In genomic region chr9:72383978-72384709, GRCh38 we compare ENCODE assay signal across 15 cellular contexts. TPM values are rescaled to one million over a fixed set of nuclear protein-coding genes. Genes with fewer than 3 reads are reported as not detected.
DNase-seq lines count a peak whose midpoint lies in the region; ATAC-seq, FAIRE-seq and TF ChIP-seq lines count a peak whose summit lies in the region.
"Had no signal": no experiment of that assay in that cellular context is flagged by ENCODE, and none has a peak within 500 bp of the region (broad histone marks: within the 10 kb centered on the region; RNA-seq: fewer than 3 reads in every experiment).

No MANE protein-coding gene starts in this region.

- H3K9me3 ChIP-seq in effector memory CD4-positive, alpha-beta T cell (ENCODE audit: control insufficient read depth, low read length), result no peaks in the 10 kb centered on the region

- H3K36me3 ChIP-seq in bronchial epithelial cell (ENCODE audit: control insufficient read depth, insufficient read depth, low read length), result no peaks in the 10 kb centered on the region
- no peaks in the 10 kb centered on the region for H3K36me3 ChIP-seq in effector memory CD4-positive, alpha-beta T cell (ENCODE audit: control insufficient read depth, insufficient read depth, low read length)

- no peaks in the 10 kb centered on the region for H3K27me3 ChIP-seq in bronchial epithelial cell (ENCODE audit: control insufficient read depth, insufficient read depth, low read length)
- no peaks in the 10 kb centered on the region for H3K27me3 ChIP-seq in effector memory CD4-positive, alpha-beta T cell (replicated peaks; ENCODE audit: control insufficient read depth, insufficient read depth, low read length, poor library complexity, severe bottlenecking)

- TF ChIP-seq CTCF in AG10803 (conservative IDR thresholded peaks at IDR 0.05; ENCODE audit: low read length) (no peak), bronchial epithelial cell (IDR thresholded peaks at IDR 0.05; ENCODE audit: insufficient read depth, low read length, severe bottlenecking) (no peak)

- H3K27ac ChIP-seq in effector memory CD4-positive, alpha-beta T cell (ENCODE audit: insufficient read depth, low read length, poor library complexity, severe bottlenecking), result no peak overlapping the region
- H3K27ac ChIP-seq: SK-N-MC had no signal

- no peaks in the 10 kb centered on the region for H3K4me1 ChIP-seq in effector memory CD4-positive, alpha-beta T cell (ENCODE audit: control insufficient read depth, insufficient read depth, low read length, poor library complexity, severe bottlenecking)

- peak; percentile 93 for DNase-seq in AG10803 (ENCODE audit: low read depth)
- peak; percentile 53 for DNase-seq in HTR-8/SVneo (ENCODE audit: insufficient read length, low spot score)
- DNase-seq in bronchial epithelial cell (ENCODE audit: low read depth), result peak; percentile 62
- peak; percentile 42 for DNase-seq in myocyte (ENCODE audit: low read depth)
- no peak for DNase-seq in activated CD4-positive, alpha-beta T cell treated with anti-CD3 and anti-CD28 coated beads, Interleukin-2, amount 50 U/mL, for 4 hours
- DNase-seq in effector memory CD4-positive, alpha-beta T cell, result no peak
- DNase-seq: activated CD4-positive, CD25-positive, alpha-beta regulatory T cell; activated T-cell treated with anti-CD3 and anti-CD28 coated beads, Interleukin-2, amount 50 U/mL, for 4 hours; central memory CD4-positive, alpha-beta T cell; NCI-H1105 treated with DMSO at 0.1 percent for 48 hours; NCI-H82 had no signal

- H3K4me3 ChIP-seq in AG10803 (ENCODE audit: low read length) (no peak overlapping the region), bronchial epithelial cell (ENCODE audit: low read depth, low read length) (no peak overlapping the region)
- no peak overlapping the region for H3K4me3 ChIP-seq in effector memory CD4-positive, alpha-beta T cell (ENCODE audit: insufficient read depth, low read depth, low read length, poor library complexity, severe bottlenecking)
- H3K4me3 ChIP-seq: SK-N-MC had no signal

- ATAC-seq in GM19324 (IDR thresholded peaks at IDR 0.05; ENCODE audit: low FRiP score, unreplicated experiment) (no peak), GM19455 (IDR thresholded peaks at IDR 0.05; ENCODE audit: unreplicated experiment) (no peak)
- ATAC-seq: activated T-cell treated with anti-CD3 and anti-CD28 coated beads, Interleukin-2, amount 50 U/mL, for 4 hours; esophagus mucosa had no signal

- no peak for FAIRE-seq in HTR-8/SVneo (lab: Jason Lieb, UNC)
- FAIRE-seq in bronchial epithelial cell (lab: Jason Lieb, UNC), result no peak

RNA-seq across cellular contexts. Expression of gene ZFAND5, which starts 19.1 kb away (rescaled TPM):
- total RNA-seq in bronchial epithelial cell (36.1 and 60.9 TPM in 2 replicates), myocyte (139 and 182 TPM in 2 replicates)
- 145 TPM for polyA plus RNA-seq in myocyte (2012)

Comparison
In these comparisons a context has a peak if more than half of its experiments do, and no peak if none do; other contexts are left out.
1. DNase-seq: peak in AG10803 (single experiment), HTR-8/SVneo (single experiment), bronchial epithelial cell (single experiment) and myocyte (single experiment); none in activated CD4-positive, alpha-beta T cell treated with anti-CD3 and anti-CD28 coated beads, Interleukin-2, amount 50 U/mL, for 4 hours (0 of 2) and effector memory CD4-positive, alpha-beta T cell (0 of 3).